Comparison of ENCODE assay signal across 3 cellular contexts in genomic region chr2:121771976-121772742, GRCh38.
A peak's percentile ranks its signal among the peaks of the same experiment; 100 is the strongest.
TF ChIP-seq lines count a peak whose summit lies in the region.

No MANE protein-coding gene starts in this region.

TF ChIP-seq in IMR-90, 13 proteins besides CTCF, POLR2A, EP300 and RAD21:
- TF ChIP-seq MAFK (IDR thresholded peaks at IDR 0.05; ENCODE audit: low read depth, low read length) (no peak), MAZ (IDR thresholded peaks at IDR 0.05; ENCODE audit: borderline replicate concordance, low read depth, low read length) (no peak), SMC3 (IDR thresholded peaks at IDR 0.05; ENCODE audit: low read depth, low read length) (no peak), FOS (IDR thresholded peaks at IDR 0.05; ENCODE audit: low read depth, low read length) (no peak), BHLHE40 (IDR thresholded peaks at IDR 0.05; ENCODE audit: low read depth, low read length) (no peak), MXI1 (IDR thresholded peaks at IDR 0.05; ENCODE audit: borderline replicate concordance, low read depth, low read length) (no peak), CHD1 (IDR thresholded peaks at IDR 0.05; ENCODE audit: low read depth, low read length) (no peak)

TF ChIP-seq in SK-N-SH, 30 proteins besides CTCF, POLR2A, EP300 and RAD21:
- TF ChIP-seq MXI1 (IDR thresholded peaks at IDR 0.05; ENCODE audit: low read depth, low read length) (peak; percentile 61; the same call in 1 of the 2 replicates), TCF12 (IDR thresholded peaks at IDR 0.05) (peak; percentile 47; the same call in 1 of the 2 replicates), RCOR1 (IDR thresholded peaks at IDR 0.05; ENCODE audit: low read length) (peak; percentile 84), USF2 (IDR thresholded peaks at IDR 0.05; ENCODE audit: borderline replicate concordance, low read depth, low read length) (no peak), CHD2 (IDR thresholded peaks at IDR 0.05; ENCODE audit: low read length, partially characterized antibody) (peak; percentile 79), MEF2A (IDR thresholded peaks at IDR 0.05; ENCODE audit: borderline replicate concordance, low read depth) (no peak)

TF ChIP-seq in liver, 16 proteins besides CTCF, POLR2A, EP300 and RAD21:
- TF ChIP-seq GABPA (IDR thresholded peaks at IDR 0.05 in 1 of 2, conservative IDR thresholded peaks at IDR 0.05 in 1 of 2) (no peak), NR2F2 (IDR thresholded peaks at IDR 0.05) (peak; percentile 45)
